Comparison of ENCODE assay signal across 13 cellular contexts in genomic region chr1:198018529-198018928, GRCh38.
DNase-seq lines count a peak whose midpoint lies in the region; ATAC-seq, FAIRE-seq and TF ChIP-seq lines count a peak whose summit lies in the region.
"Had no signal": no experiment of that assay in that cellular context is flagged by ENCODE, and none has a peak within 500 bp of the region (broad histone marks: within the 10 kb centered on the region; RNA-seq: fewer than 3 reads in every experiment).

No MANE protein-coding gene starts in this region.

- peak; percentile 40 for FAIRE-seq in HTR-8/SVneo (lab: Jason Lieb, UNC)
- peak; percentile 57 for FAIRE-seq in K562 (lab: Jason Lieb, UNC)

- no peak overlapping the region for H2BK12ac ChIP-seq in mesenchymal stem cell (ENCODE audit: low read length in 2 of 2)

- H3K36me3 ChIP-seq in K562 (ENCODE audit: control insufficient read depth, insufficient read depth, low read length): no peaks in the 10 kb centered on the region
- H3K36me3 ChIP-seq in mesenchymal stem cell (ENCODE audit: control insufficient read depth in 1 of 2, insufficient read depth in 2 of 2, low read depth in 1 of 2, low read length in 2 of 2): no peaks in the 10 kb centered on the region

- no peaks in the 10 kb centered on the region for H3K4me1 Mint-ChIP-seq in T-helper 17 cell

- TF ChIP-seq RAD21 in K562 (CRISPR knock-in tag; conservative IDR thresholded peaks at IDR 0.05 in 1 of 2, IDR thresholded peaks at IDR 0.05 in 1 of 2): no peak

- POLR2A ChIA-PET in K562 (lab: Yijun Ruan, JAX): no interaction called here

- in situ Hi-C loops in K562 (cut with MboI): no loop called here

- DNase-seq in Daoy (ENCODE audit: low read depth): peak; percentile 89
- DNase-seq in HTR-8/SVneo (ENCODE audit: insufficient read length, low spot score): peak; percentile 72
- DNase-seq in K562 (ENCODE audit: extremely low read depth in 1 of 4, low spot score in 3 of 4): peak in 1 of 4 experiments; percentile 38
- peak; percentile 63 for DNase-seq in mesenchymal stem cell
- no peak for DNase-seq in activated effector memory CD4-positive, alpha-beta T cell treated with anti-CD3 and anti-CD28 coated beads, Interleukin-2, amount 50 U/mL, for 16 hours
- DNase-seq in caudate nucleus (lab: John Stamatoyannopoulos, UW): no peak
- no peak for DNase-seq in T-helper 17 cell
- DNase-seq: effector CD8-positive, alpha-beta T cell; NCI-H524 treated with DMSO at 0.1 percent for 48 hours; retina; stimulated activated CD8-positive, alpha-beta memory T cell treated with anti-CD3 and anti-CD28 coated beads, Interleukin-4, amount 100 ng/mL, for 48 hours had no signal

- no peak overlapping the region for H3K23ac ChIP-seq in mesenchymal stem cell (ENCODE audit: low read length in 2 of 2)

- 0% methylated on average over 1 of the region's 1 CpG for WGBS in K562 (ENCODE audit: insufficient coverage, low coverage, missing lambda C conversion rate)
- WGBS in mesenchymal stem cell: 20% methylated on average over 1 of the region's 1 CpG

- H3K27ac ChIP-seq in K562 (ENCODE audit: extremely low read depth, low read depth, low read length) (no peak overlapping the region), mesenchymal stem cell (ENCODE audit: low read length, poor library complexity, severe bottlenecking) (no peak overlapping the region), caudate nucleus (ENCODE audit: low read depth, low read length) (no peak overlapping the region)

- no peak for TF ChIP-seq EP300 in K562 (IDR thresholded peaks at IDR 0.05; ENCODE audit: low read length)

- no peaks in the 10 kb centered on the region for H3K9me3 ChIP-seq in K562 (replicated peaks; ENCODE audit: control insufficient read depth, insufficient read depth, low read depth, low read length)
- no peaks in the 10 kb centered on the region for H3K9me3 ChIP-seq in mesenchymal stem cell (ENCODE audit: control insufficient read depth, low read length)
- no peaks in the 10 kb centered on the region for H3K9me3 ChIP-seq in T-helper 17 cell (ENCODE audit: control insufficient read depth, low read length, poor library complexity, severe bottlenecking)

- no peaks in the 10 kb centered on the region for H3K9me1 ChIP-seq in K562 (ENCODE audit: control insufficient read depth, insufficient read depth, low read length)

- CTCF ChIA-PET in K562 (lab: Yijun Ruan, JAX; ENCODE audit: low intra/inter-chr PET ratio): no interaction called here

- TF ChIP-seq CTCF in K562 (IDR thresholded peaks at IDR 0.05 in 2 of 3, conservative IDR thresholded peaks at IDR 0.05 in 1 of 3; ENCODE audit: insufficient read depth in 2 of 3, low read depth in 1 of 3, low read length in 3 of 3): no peak

- TF ChIP-seq POLR2A in K562 (conservative IDR thresholded peaks at IDR 0.05): no peak

- H3K4me2 ChIP-seq in K562 (ENCODE audit: insufficient read depth, low read length) (no peak overlapping the region), mesenchymal stem cell (ENCODE audit: low read length, poor library complexity, severe bottlenecking) (no peak overlapping the region)

- H3K4me1 ChIP-seq in K562 (replicated peaks in 1 of 2; ENCODE audit: control insufficient read depth in 2 of 2, insufficient read depth in 2 of 2, low read length in 2 of 2): no peaks in the 10 kb centered on the region
- no peaks in the 10 kb centered on the region for H3K4me1 ChIP-seq in mesenchymal stem cell (ENCODE audit: control insufficient read depth, insufficient read depth, low read depth, low read length)

- intact Hi-C loops in K562 (cut with micrococcal nuclease): no loop called here

- no peak overlapping the region for H2BK5ac ChIP-seq in mesenchymal stem cell (ENCODE audit: low read depth, low read length, poor library complexity, severe bottlenecking)

- H3K9ac ChIP-seq in K562 (ENCODE audit: insufficient read depth in 1 of 2, low read depth in 2 of 2, low read length in 2 of 2) (no peak overlapping the region), mesenchymal stem cell (ENCODE audit: low read length) (no peak overlapping the region)

- H4K91ac ChIP-seq in mesenchymal stem cell (ENCODE audit: low read length): no peak overlapping the region

- no peaks in the 10 kb centered on the region for H3K79me1 ChIP-seq in mesenchymal stem cell (replicated peaks; ENCODE audit: low read length, poor library complexity, severe bottlenecking)

- no peak overlapping the region for H3K4me3 Mint-ChIP-seq in T-helper 17 cell
- H3K4me3 Mint-ChIP-seq: activated T-helper 1 cell treated with anti-CD3 and anti-CD28 coated beads, Interleukin-12 subunit alpha, Interleukin-12 subunit beta, Interleukin-2, Interleukin-4 antibody, amounts not matched to agents 30 ng/mL and 10 ng/mL and 1 ng/mL, durations not matched to agents 14 hours and 24 hours and 36 hours had no signal

- no peak overlapping the region for H2BK120ac ChIP-seq in mesenchymal stem cell (ENCODE audit: low read depth, low read length)

- no peak overlapping the region for H2AK5ac ChIP-seq in mesenchymal stem cell (ENCODE audit: low read length, severe bottlenecking)

- H3K36me3 Mint-ChIP-seq in T-helper 17 cell (ENCODE audit: low read depth): no peaks in the 10 kb centered on the region

- H2AFZ ChIP-seq in K562 (ENCODE audit: low read depth, low read length) (no peak overlapping the region), mesenchymal stem cell (ENCODE audit: low read depth, low read length) (no peak overlapping the region)

- ATAC-seq in K562 (peak; percentile 74), HG03135 (IDR thresholded peaks at IDR 0.05; ENCODE audit: unreplicated experiment) (no peak), T-helper 17 cell (no peak)

- no peak overlapping the region for H3K4ac ChIP-seq in mesenchymal stem cell (ENCODE audit: low read depth in 1 of 2, low read length in 2 of 2)

- no peak overlapping the region for H3K27ac Mint-ChIP-seq in T-helper 17 cell
- H3K27ac Mint-ChIP-seq: activated T-helper 1 cell treated with anti-CD3 and anti-CD28 coated beads, Interleukin-12 subunit alpha, Interleukin-12 subunit beta, Interleukin-2, Interleukin-4 antibody, amounts not matched to agents 30 ng/mL and 10 ng/mL and 1 ng/mL, durations not matched to agents 14 hours and 24 hours and 36 hours had no signal

- H3K27me3 Mint-ChIP-seq in T-helper 17 cell: no peaks in the 10 kb centered on the region

- no peak overlapping the region for H3K14ac ChIP-seq in mesenchymal stem cell (ENCODE audit: low read length in 2 of 2)

- no TSS peak for BruUV-seq in K562 (replicated peaks; lab: Mats Ljungman, UMichigan)

- H4K8ac ChIP-seq in mesenchymal stem cell (ENCODE audit: low read length): no peak overlapping the region

- H3K4me3 ChIP-seq in K562: no peak overlapping the region
- no peak overlapping the region for H3K4me3 ChIP-seq in mesenchymal stem cell (ENCODE audit: insufficient read depth in 1 of 2, low read depth in 1 of 2, low read length in 2 of 2)

- H3K79me2 ChIP-seq in K562 (ENCODE audit: control insufficient read depth, insufficient read depth, low read length): no peaks in the 10 kb centered on the region

- H2BK15ac ChIP-seq in mesenchymal stem cell (ENCODE audit: low read depth, poor library complexity, severe bottlenecking): no peak overlapping the region

- no peak overlapping the region for H3K18ac ChIP-seq in mesenchymal stem cell (ENCODE audit: low read depth in 1 of 2, low read length in 2 of 2)

- no peaks in the 10 kb centered on the region for H4K20me1 ChIP-seq in K562 (replicated peaks; ENCODE audit: control insufficient read depth, insufficient read depth, low read length)

- H3K27me3 ChIP-seq in K562 (ENCODE audit: control insufficient read depth in 2 of 2, insufficient read depth in 2 of 2, low read length in 2 of 2) (0 out of 5 replicates have a peak, but pooled peaks cover 0 to 5% of the 10 kb centered on the region in 2 experiments), mesenchymal stem cell (ENCODE audit: control insufficient read depth in 1 of 2, insufficient read depth in 1 of 2, low read length in 2 of 2) (no peaks in the 10 kb centered on the region)

TF ChIP-seq in K562, 482 proteins besides CTCF, POLR2A, EP300 and RAD21 (continues in another document):
- TF ChIP-seq, protein P1, sequence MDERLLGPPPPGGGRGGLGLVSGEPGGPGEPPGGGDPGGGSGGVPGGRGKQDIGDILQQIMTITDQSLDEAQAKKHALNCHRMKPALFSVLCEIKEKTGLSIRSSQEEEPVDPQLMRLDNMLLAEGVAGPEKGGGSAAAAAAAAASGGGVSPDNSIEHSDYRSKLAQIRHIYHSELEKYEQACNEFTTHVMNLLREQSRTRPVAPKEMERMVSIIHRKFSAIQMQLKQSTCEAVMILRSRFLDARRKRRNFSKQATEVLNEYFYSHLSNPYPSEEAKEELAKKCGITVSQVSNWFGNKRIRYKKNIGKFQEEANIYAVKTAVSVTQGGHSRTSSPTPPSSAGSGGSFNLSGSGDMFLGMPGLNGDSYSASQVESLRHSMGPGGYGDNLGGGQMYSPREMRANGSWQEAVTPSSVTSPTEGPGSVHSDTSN (CRISPR knock-in tag; IDR thresholded peaks at IDR 0.05; ENCODE audit: low read depth): no peak
- TF ChIP-seq, protein P1 (tag; conservative IDR thresholded peaks at IDR 0.05; ENCODE audit: low read depth): peak; percentile 86
- TF ChIP-seq MEIS2 (IDR thresholded peaks at IDR 0.05; ENCODE audit: partially characterized antibody) (peak; percentile 74), NFIC (IDR thresholded peaks at IDR 0.05) (peak; percentile 45), GABPA (tag; conservative IDR thresholded peaks at IDR 0.05; ENCODE audit: low read depth) (0 out of 2 replicates have a peak, but pooled peaks have one; percentile 17), BDP1 (IDR thresholded peaks at IDR 0.05; ENCODE audit: insufficient read depth, insufficient read length) (no peak), FOSL1 (tag; conservative IDR thresholded peaks at IDR 0.05) (peak; percentile 65)

Comparison
In these comparisons a context has a peak if more than half of its experiments do, and no peak if none do; other contexts are left out.
1. DNase-seq: peak in Daoy (single experiment), HTR-8/SVneo (single experiment) and mesenchymal stem cell (single experiment); none in activated effector memory CD4-positive, alpha-beta T cell treated with anti-CD3 and anti-CD28 coated beads, Interleukin-2, amount 50 U/mL, for 16 hours (single experiment), caudate nucleus (0 of 61) and T-helper 17 cell (0 of 3).